Comparison of ENCODE assay signal across 8 cellular contexts in genomic region chr3:152300029-152300764, GRCh38. TPM values are rescaled to one million over a fixed set of nuclear protein-coding genes. Genes with fewer than 3 reads are reported as not detected.
DNase-seq lines count a peak whose midpoint lies in the region; ATAC-seq and TF ChIP-seq lines count a peak whose summit lies in the region.
"Had no signal": no experiment of that assay in that cellular context is flagged by ENCODE, and none has a peak within 500 bp of the region (broad histone marks: within the 10 kb centered on the region; RNA-seq: fewer than 3 reads in every experiment).

No MANE protein-coding gene starts in this region.

- no peak overlapping the region for H3K27ac ChIP-seq in PC-3 (ENCODE audit: low read length)
- H3K27ac ChIP-seq: WERI-Rb-1 had no signal

- peaks cover 6% of the 10 kb centered on the region; the same call in 1 of the 2 replicates for H4K20me1 ChIP-seq in PC-3 (ENCODE audit: low read length)

- H3K4me3 ChIP-seq in GM12865 (ENCODE audit: low read depth, low read length) (peak overlapping the region; percentile 14), PC-3 (ENCODE audit: low read length) (no peak overlapping the region), epithelial cell of proximal tubule (ENCODE audit: low read depth, low read length) (peak overlapping the region; percentile 4)

- POLR2A ChIA-PET in PC-3 (lab: Charles Lee; ENCODE audit: unreplicated experiment): interaction anchor here (0.5 kb wide), 1 partner anchor 49 kb away, joined by 4 read pairs; no protein-coding TSS in a partner anchor

- H3K9ac ChIP-seq in PC-3 (ENCODE audit: low read length): no peak overlapping the region

- no peak for DNase-seq in GM12865 (ENCODE audit: low read depth)
- DNase-seq in PC-3: no peak
- DNase-seq in epithelial cell of proximal tubule (ENCODE audit: low read depth): no peak
- DNase-seq in NCI-H146 treated with DMSO at 0.1 percent for 48 hours (lab: John Stamatoyannopoulos, UW; ENCODE audit: unreplicated experiment): no peak
- DNase-seq: WERI-Rb-1 had no signal

- CTCF ChIA-PET in PC-3 (lab: Charles Lee): interaction anchor here (0.6 kb wide), 2 partner anchors 29 to 144 kb away, joined by 3 read pairs; no protein-coding TSS in a partner anchor

- ATAC-seq in PC-3 (no peak), GM21423 (IDR thresholded peaks at IDR 0.05; ENCODE audit: unreplicated experiment) (no peak), HG02678 (IDR thresholded peaks at IDR 0.05; ENCODE audit: unreplicated experiment) (no peak)
- no peak for ATAC-seq in stimulated activated memory B cell treated with anti-CD40 and anti-IgM and Interleukin-4, amounts not matched to agents 10 μg/mL and 1 μg/mL and 100 μg/mL, for 72 hours

- no peaks in the 10 kb centered on the region for H3K9me2 ChIP-seq in PC-3 (replicated peaks; ENCODE audit: low read length)

- no peak for TF ChIP-seq CTCF in GM12865 (IDR thresholded peaks at IDR 0.05; ENCODE audit: insufficient read depth, low read depth, low read length, missing control alignments)
- no peak for TF ChIP-seq CTCF in PC-3 (conservative IDR thresholded peaks at IDR 0.05; ENCODE audit: low read depth, low read length)
- no peak for TF ChIP-seq CTCF in epithelial cell of proximal tubule (conservative IDR thresholded peaks at IDR 0.05; ENCODE audit: low read depth, low read length)

- H3K27ac Mint-ChIP-seq in stimulated activated memory B cell treated with anti-CD40 and anti-IgM and Interleukin-4, amounts not matched to agents 10 μg/mL and 1 μg/mL and 100 μg/mL, for 72 hours: peak overlapping the region; percentile 77

- H3K9me3 ChIP-seq in PC-3 (ENCODE audit: low read length): no peaks in the 10 kb centered on the region

- H3F3A ChIP-seq in PC-3 (ENCODE audit: low read length, unreplicated experiment): no peaks in the 10 kb centered on the region

- no peak overlapping the region for H2AFZ ChIP-seq in PC-3 (ENCODE audit: low read length)

- H3K27me3 ChIP-seq in PC-3 (ENCODE audit: low read length): no peaks in the 10 kb centered on the region

- peaks cover 43% of the 10 kb centered on the region for H3K36me3 Mint-ChIP-seq in stimulated activated memory B cell treated with anti-CD40 and anti-IgM and Interleukin-4, amounts not matched to agents 10 μg/mL and 1 μg/mL and 100 μg/mL, for 72 hours

- peaks cover 52% of the 10 kb centered on the region for H3K4me1 ChIP-seq in PC-3 (ENCODE audit: insufficient read depth, low read length)

- H3K4me3 Mint-ChIP-seq in stimulated activated memory B cell treated with anti-CD40 and anti-IgM and Interleukin-4, amounts not matched to agents 10 μg/mL and 1 μg/mL and 100 μg/mL, for 72 hours: peak overlapping the region; percentile 21

- no TSS peak for BruUV-seq in PC-3 (replicated peaks; lab: Mats Ljungman, UMichigan)

- H3K79me2 ChIP-seq in PC-3 (ENCODE audit: low read length): peaks cover 100% of the 10 kb centered on the region

- no peaks in the 10 kb centered on the region for H3K27me3 Mint-ChIP-seq in stimulated activated memory B cell treated with anti-CD40 and anti-IgM and Interleukin-4, amounts not matched to agents 10 μg/mL and 1 μg/mL and 100 μg/mL, for 72 hours

- intact Hi-C loops in PC-3 (cut with micrococcal nuclease): loop anchor here (10.0 kb wide), 1 partner anchor 145 kb away; no protein-coding TSS in a partner anchor

- H3K9me3 Mint-ChIP-seq in stimulated activated memory B cell treated with anti-CD40 and anti-IgM and Interleukin-4, amounts not matched to agents 10 μg/mL and 1 μg/mL and 100 μg/mL, for 72 hours: no peaks in the 10 kb centered on the region

- peaks cover 73% of the 10 kb centered on the region for H3K4me1 Mint-ChIP-seq in stimulated activated memory B cell treated with anti-CD40 and anti-IgM and Interleukin-4, amounts not matched to agents 10 μg/mL and 1 μg/mL and 100 μg/mL, for 72 hours

- peaks cover 22% of the 10 kb centered on the region for H3K36me3 ChIP-seq in PC-3 (ENCODE audit: low read depth, low read length)
- H3K36me3 ChIP-seq: WERI-Rb-1 had no signal

- 0 out of 2 replicates have a peak overlapping the region, but pooled peaks have one; percentile 7 for H3K4me2 ChIP-seq in PC-3 (ENCODE audit: low read length)

RNA-seq across cellular contexts. Expression of gene MBNL1, which starts 31.5 kb away (rescaled TPM):
- total RNA-seq in PC-3 (2014; rRNA removed) (150 and 161 TPM in 2 replicates), epithelial cell of proximal tubule (75.3 and 84.5 TPM in 2 replicates)
